In the genomic region with DNA sequence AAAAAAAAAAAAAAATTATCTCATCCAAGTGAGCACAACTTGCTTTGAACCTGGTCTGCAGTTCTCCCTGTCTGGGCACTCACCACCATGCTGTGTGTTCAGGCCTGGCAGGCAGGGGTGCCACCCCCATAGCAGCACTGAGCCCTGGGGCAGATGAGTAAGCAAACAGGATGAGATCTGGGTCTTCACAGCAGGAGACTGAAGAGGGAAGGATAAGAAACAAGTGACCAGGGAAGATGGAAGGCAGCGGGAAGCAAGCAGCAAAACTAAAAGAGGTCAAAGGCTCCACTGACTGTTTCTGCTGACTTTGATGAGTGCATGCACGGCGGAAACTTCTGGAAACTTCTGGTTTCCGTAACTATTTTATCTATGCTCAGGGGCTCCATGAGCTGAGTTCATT, we compare ENCODE assay signal across 20 cellular contexts.
A peak's percentile ranks its signal among the peaks of the same experiment; 100 is the strongest.
DNase-seq lines count a peak whose midpoint lies in the region; ATAC-seq, FAIRE-seq and TF ChIP-seq lines count a peak whose summit lies in the region.
"Had no signal": no experiment of that assay in that cellular context is flagged by ENCODE, and none has a peak within 500 bp of the region (broad histone marks: within the 10 kb centered on the region; RNA-seq: fewer than 3 reads in every experiment).

No MANE protein-coding gene starts in this region.

- CTCF ChIA-PET in activated CD8-positive, alpha-beta memory T cell treated with anti-CD3 and anti-CD28 coated beads, Interleukin-2, amount 10 ng/mL, durations not matched to agents 7 days and 5 days (lab: Charles Lee), result no interaction called here

- H3K9me3 Mint-ChIP-seq in activated CD8-positive, alpha-beta memory T cell treated with anti-CD3 and anti-CD28 coated beads, Interleukin-2, amount 10 ng/mL, durations not matched to agents 7 days and 5 days (ENCODE audit: low read depth), result no peaks in the 10 kb centered on the region
- H3K9me3 Mint-ChIP-seq: activated T-helper 17 cell treated with anti-CD3 and anti-CD28 coated beads, Interleukin-2, amount 50 U/mL, for 72 hours; nephron progenitor cell; T-helper 1 cell treated with Interleukin-12 subunit alpha and Interleukin-12 subunit beta and Interleukin-4 antibody, amounts not matched to agents 30 μg/mL and 1 μg/mL, for 36 hours had no signal

- in situ Hi-C loops in GM13977 (cut with MboI; ENCODE audit: low pct_unique_long_range_greater_than_20kb, low sequenced_read_pairs, unreplicated experiment), result no loop called here

- no peak overlapping the region for H3K4me3 Mint-ChIP-seq in activated CD8-positive, alpha-beta memory T cell treated with anti-CD3 and anti-CD28 coated beads, Interleukin-2, amount 10 ng/mL, durations not matched to agents 7 days and 5 days
- H3K4me3 Mint-ChIP-seq: activated T-helper 17 cell treated with anti-CD3 and anti-CD28 coated beads, Interleukin-2, amount 50 U/mL, for 72 hours; nephron progenitor cell; T-helper 1 cell treated with Interleukin-12 subunit alpha and Interleukin-12 subunit beta and Interleukin-4 antibody, amounts not matched to agents 30 μg/mL and 1 μg/mL, for 36 hours had no signal

- peaks cover 5% of the 10 kb centered on the region for H3K4me1 Mint-ChIP-seq in activated CD8-positive, alpha-beta memory T cell treated with anti-CD3 and anti-CD28 coated beads, Interleukin-2, amount 10 ng/mL, durations not matched to agents 7 days and 5 days

- H3K4me3 ChIP-seq in bronchial epithelial cell (ENCODE audit: low read depth, low read length), result no peak overlapping the region
- no peak overlapping the region for H3K4me3 ChIP-seq in mesodermal cell (ENCODE audit: extremely low read depth, insufficient read depth, low read length, poor library complexity, severe bottlenecking)
- H3K4me3 ChIP-seq: adrenal gland, colonic mucosa, gastrocnemius medialis, tibial nerve had no signal

- no peaks in the 10 kb centered on the region for H3K36me3 Mint-ChIP-seq in activated CD8-positive, alpha-beta memory T cell treated with anti-CD3 and anti-CD28 coated beads, Interleukin-2, amount 10 ng/mL, durations not matched to agents 7 days and 5 days

- H3K9me3 ChIP-seq in mesodermal cell (ENCODE audit: control insufficient read depth, low read length), result no peaks in the 10 kb centered on the region
- H3K9me3 ChIP-seq: adrenal gland, colonic mucosa, gastrocnemius medialis, tibial nerve had no signal

- H3K27me3 ChIP-seq in bronchial epithelial cell (ENCODE audit: control insufficient read depth, insufficient read depth, low read length), result no peaks in the 10 kb centered on the region
- H3K27me3 ChIP-seq: adrenal gland, colonic mucosa, gastrocnemius medialis, tibial nerve had no signal

- WGBS in mesodermal cell (ENCODE audit: insufficient coverage in 2 of 2), 2 experiments, result 63 to 72% methylated on average over 4 of the region's 4 CpGs

- peaks cover 37% of the 10 kb centered on the region for H3K4me1 ChIP-seq in mesodermal cell (ENCODE audit: control insufficient read depth, insufficient read depth, low read length, poor library complexity, severe bottlenecking)
- H3K4me1 ChIP-seq: adrenal gland, colonic mucosa, gastrocnemius medialis had no signal

- no peak overlapping the region for H3K27ac Mint-ChIP-seq in activated CD8-positive, alpha-beta memory T cell treated with anti-CD3 and anti-CD28 coated beads, Interleukin-2, amount 10 ng/mL, durations not matched to agents 7 days and 5 days
- H3K27ac Mint-ChIP-seq: activated T-helper 17 cell treated with anti-CD3 and anti-CD28 coated beads, Interleukin-2, amount 50 U/mL, for 72 hours; nephron progenitor cell; T-helper 1 cell treated with Interleukin-12 subunit alpha and Interleukin-12 subunit beta and Interleukin-4 antibody, amounts not matched to agents 30 μg/mL and 1 μg/mL, for 36 hours had no signal

- peaks cover 10% of the 10 kb centered on the region for H3K27me3 Mint-ChIP-seq in activated CD8-positive, alpha-beta memory T cell treated with anti-CD3 and anti-CD28 coated beads, Interleukin-2, amount 10 ng/mL, durations not matched to agents 7 days and 5 days
- H3K27me3 Mint-ChIP-seq: activated T-helper 17 cell treated with anti-CD3 and anti-CD28 coated beads, Interleukin-2, amount 50 U/mL, for 72 hours had no signal

- DNase-seq in H4 (ENCODE audit: low spot score) (peak; percentile 70), NCI-H226 (peak; percentile 55), bronchial epithelial cell (ENCODE audit: low read depth) (peak; percentile 37), GM13977 (ENCODE audit: low spot score) (no peak), inferior parietal cortex (ENCODE audit: extremely low spot score) (no peak)
- DNase-seq in activated CD8-positive, alpha-beta memory T cell treated with anti-CD3 and anti-CD28 coated beads, Interleukin-2, amount 10 ng/mL, durations not matched to agents 7 days and 5 days, result no peak
- DNase-seq: adrenal gland; colonic mucosa; gastrocnemius medialis; NCI-H1436; nephron progenitor cell; SHP77; stimulated activated CD4-positive, alpha-beta T cell treated with anti-CD3 and anti-CD28 coated beads, Interleukin-15, amount 100 ng/mL, for 24 hours; stimulated activated naive CD4-positive, alpha-beta T cell had no signal

- no peak for FAIRE-seq in bronchial epithelial cell (lab: Jason Lieb, UNC)

- no peak for ATAC-seq in activated CD8-positive, alpha-beta memory T cell treated with anti-CD3 and anti-CD28 coated beads, Interleukin-2, amount 10 ng/mL, durations not matched to agents 7 days and 5 days
- no peak for ATAC-seq in HG03108 (IDR thresholded peaks at IDR 0.05; ENCODE audit: unreplicated experiment)
- ATAC-seq: activated T-helper 17 cell treated with anti-CD3 and anti-CD28 coated beads, Interleukin-2, amount 50 U/mL, for 72 hours; gastrocnemius medialis had no signal

- TF ChIP-seq CTCF in bronchial epithelial cell (IDR thresholded peaks at IDR 0.05; ENCODE audit: insufficient read depth, low read length, severe bottlenecking) (no peak), GM13977 (IDR thresholded peaks at IDR 0.05; ENCODE audit: extremely low read depth, insufficient read depth, missing control alignments) (no peak)

- no peaks in the 10 kb centered on the region for H3K36me3 ChIP-seq in bronchial epithelial cell (ENCODE audit: control insufficient read depth, insufficient read depth, low read length)
- H3K36me3 ChIP-seq in mesodermal cell (ENCODE audit: control insufficient read depth, insufficient read depth, low read length), result no peaks in the 10 kb centered on the region
- H3K36me3 ChIP-seq: adrenal gland, colonic mucosa, gastrocnemius medialis, tibial nerve had no signal

- peak overlapping the region; percentile 50 for H3K27ac ChIP-seq in mesodermal cell (ENCODE audit: low read depth, low read length, severe bottlenecking)
- H3K27ac ChIP-seq: adrenal gland, colonic mucosa, epithelial cell of prostate, gastrocnemius medialis, tibial nerve had no signal

Comparison
In these comparisons a context has a peak if more than half of its experiments do, and no peak if none do; other contexts are left out.
1. DNase-seq: peak in H4 (single experiment), NCI-H226 (single experiment) and bronchial epithelial cell (single experiment); none in activated CD8-positive, alpha-beta memory T cell treated with anti-CD3 and anti-CD28 coated beads, Interleukin-2, amount 10 ng/mL, durations not matched to agents 7 days and 5 days (single experiment), GM13977 (single experiment) and inferior parietal cortex (single experiment).